31 cellular contexts compared by ENCODE assay signal in genomic region chr22:18980829-18981228, GRCh38. TPM values are rescaled to one million over a fixed set of nuclear protein-coding genes. Genes with fewer than 3 reads are reported as not detected.
"Had no signal": no experiment of that assay in that cellular context is flagged by ENCODE, and none has a peak within 500 bp of the region (broad histone marks: within the 10 kb centered on the region; RNA-seq: fewer than 3 reads in every experiment).

No MANE protein-coding gene starts in this region.

- H3K4me3 Mint-ChIP-seq: activated B cell treated with CpG ODN at 0.5 μM for 24 hours; activated CD4-positive, alpha-beta memory T cell treated with anti-CD3 and anti-CD28 coated beads for 36 hours; activated CD4-positive, alpha-beta T cell treated with anti-CD3 and anti-CD28 coated beads, Interleukin-2, amount 10 ng/mL, durations not matched to agents 24 days and 14 days; activated CD8-positive, alpha-beta memory T cell treated with anti-CD3 and anti-CD28 coated beads, Interleukin-2, amount 10 ng/mL, durations not matched to agents 7 days and 5 days; activated CD8-positive, alpha-beta T cell treated with anti-CD3 and anti-CD28 coated beads, Interleukin-2, amount 10 ng/mL, durations not matched to agents 7 days and 5 days; activated naive CD4-positive, alpha-beta T cell treated with anti-CD3 and anti-CD28 coated beads for 36 hours; activated naive CD4-positive, alpha-beta T cell treated with anti-CD3 and anti-CD28 coated beads, Interleukin-2, amount 50 U/mL, for 24 hours; activated naive CD8-positive, alpha-beta T cell treated with anti-CD3 and anti-CD28 coated beads for 36 hours; activated naive CD8-positive, alpha-beta T cell treated with anti-CD3 and anti-CD28 coated beads, Interleukin-2, amount 50 U/mL, for 24 hours; activated T-helper 1 cell treated with anti-CD3 and anti-CD28 coated beads, Interleukin-12 subunit alpha, Interleukin-12 subunit beta, Interleukin-2, Interleukin-4 antibody, amounts not matched to agents 30 ng/mL and 10 ng/mL and 1 ng/mL, durations not matched to agents 14 hours and 24 hours and 36 hours; T-helper 17 cell; T-helper 2 cell treated with Interferon-gamma antibody and Interleukin-4, amounts not matched to agents 5 μg/mL and 100 μg/mL, for 36 hours had no signal

- H3K4me1 ChIP-seq: colonic mucosa had no signal

- H3K27me3 ChIP-seq: adrenal gland, body of pancreas, colonic mucosa had no signal

- H3K9me3 Mint-ChIP-seq: activated CD4-positive, alpha-beta T cell treated with anti-CD3 and anti-CD28 coated beads, Interleukin-2, amount 10 ng/mL, durations not matched to agents 24 days and 14 days; activated naive CD4-positive, alpha-beta T cell treated with anti-CD3 and anti-CD28 coated beads, Interleukin-2, amount 50 U/mL, for 24 hours had no signal

- H3K27ac Mint-ChIP-seq: activated B cell treated with CpG ODN at 0.5 μM for 24 hours; activated CD4-positive, alpha-beta memory T cell treated with anti-CD3 and anti-CD28 coated beads for 36 hours; activated CD4-positive, alpha-beta T cell treated with anti-CD3 and anti-CD28 coated beads, Interleukin-2, amount 10 ng/mL, durations not matched to agents 24 days and 14 days; activated CD8-positive, alpha-beta memory T cell treated with anti-CD3 and anti-CD28 coated beads, Interleukin-2, amount 10 ng/mL, durations not matched to agents 7 days and 5 days; activated CD8-positive, alpha-beta T cell treated with anti-CD3 and anti-CD28 coated beads, Interleukin-2, amount 10 ng/mL, durations not matched to agents 7 days and 5 days; activated naive CD4-positive, alpha-beta T cell treated with anti-CD3 and anti-CD28 coated beads for 36 hours; activated naive CD4-positive, alpha-beta T cell treated with anti-CD3 and anti-CD28 coated beads, Interleukin-2, amount 50 U/mL, for 24 hours; activated naive CD8-positive, alpha-beta T cell treated with anti-CD3 and anti-CD28 coated beads for 36 hours; activated naive CD8-positive, alpha-beta T cell treated with anti-CD3 and anti-CD28 coated beads, Interleukin-2, amount 50 U/mL, for 24 hours; activated T-helper 1 cell treated with anti-CD3 and anti-CD28 coated beads, Interleukin-12 subunit alpha, Interleukin-12 subunit beta, Interleukin-2, Interleukin-4 antibody, amounts not matched to agents 30 ng/mL and 10 ng/mL and 1 ng/mL, durations not matched to agents 14 hours and 24 hours and 36 hours; activated T-helper 2 cell treated with anti-CD3 and anti-CD28 coated beads, Interferon-gamma antibody, Interleukin-2, Interleukin-4, amounts not matched to agents 10 μg/mL and 5 μg/mL and 100 μg/mL, durations not matched to agents 14 hours and 24 hours and 36 hours; T-helper 17 cell; T-helper 2 cell treated with Interferon-gamma antibody and Interleukin-4, amounts not matched to agents 5 μg/mL and 100 μg/mL, for 36 hours had no signal

- H3K27ac ChIP-seq: adrenal gland, body of pancreas, colonic mucosa, epithelial cell of prostate, WERI-Rb-1 had no signal

- H3K36me3 Mint-ChIP-seq: activated CD4-positive, alpha-beta memory T cell treated with anti-CD3 and anti-CD28 coated beads for 36 hours; activated CD8-positive, alpha-beta memory T cell treated with anti-CD3 and anti-CD28 coated beads, Interleukin-2, amount 10 ng/mL, durations not matched to agents 7 days and 5 days; activated naive CD4-positive, alpha-beta T cell treated with anti-CD3 and anti-CD28 coated beads, Interleukin-2, amount 50 U/mL, for 24 hours; activated naive CD8-positive, alpha-beta T cell treated with anti-CD3 and anti-CD28 coated beads for 36 hours had no signal

- H3K9me3 ChIP-seq: body of pancreas, colonic mucosa had no signal

- DNase-seq: activated B cell treated with CpG ODN at 0.5 μM for 24 hours; activated CD4-positive, alpha-beta memory T cell treated with anti-CD3 and anti-CD28 coated beads for 36 hours; activated CD4-positive, alpha-beta T cell treated with anti-CD3 and anti-CD28 coated beads, Interleukin-2, amount 10 ng/mL, durations not matched to agents 24 days and 14 days; activated CD8-positive, alpha-beta memory T cell treated with anti-CD3 and anti-CD28 coated beads, Interleukin-2, amount 10 ng/mL, durations not matched to agents 7 days and 5 days; activated CD8-positive, alpha-beta memory T cell treated with anti-CD3 and anti-CD28 coated beads, Interleukin-2, amount 50 U/mL, for 48 hours; activated CD8-positive, alpha-beta T cell treated with anti-CD3 and anti-CD28 coated beads, Interleukin-2, amount 10 ng/mL, durations not matched to agents 7 days and 5 days; activated naive CD4-positive, alpha-beta T cell treated with anti-CD3 and anti-CD28 coated beads for 36 hours; activated naive CD8-positive, alpha-beta T cell treated with anti-CD3 and anti-CD28 coated beads for 36 hours; activated naive CD8-positive, alpha-beta T cell treated with anti-CD3 and anti-CD28 coated beads, Interleukin-2, amount 50 U/mL, for 24 hours; activated T-cell treated with anti-CD3 and anti-CD28 coated beads, Interleukin-2, amount 50 U/mL, for 48 hours; amygdala; central memory CD4-positive, alpha-beta T cell; cerebellar nuclear complex; colonic mucosa; effector CD8-positive, alpha-beta T cell; foreskin fibroblast; T-helper 1 cell; T-helper 17 cell; T1000; WERI-Rb-1 had no signal

- H3K4me1 Mint-ChIP-seq: activated B cell treated with CpG ODN at 0.5 μM for 24 hours; activated CD4-positive, alpha-beta T cell treated with anti-CD3 and anti-CD28 coated beads, Interleukin-2, amount 10 ng/mL, durations not matched to agents 24 days and 14 days; activated CD8-positive, alpha-beta memory T cell treated with anti-CD3 and anti-CD28 coated beads, Interleukin-2, amount 10 ng/mL, durations not matched to agents 7 days and 5 days; activated naive CD4-positive, alpha-beta T cell treated with anti-CD3 and anti-CD28 coated beads, Interleukin-2, amount 50 U/mL, for 24 hours; activated naive CD8-positive, alpha-beta T cell treated with anti-CD3 and anti-CD28 coated beads for 36 hours; T-helper 17 cell had no signal

- H3K27me3 Mint-ChIP-seq: activated CD4-positive, alpha-beta memory T cell treated with anti-CD3 and anti-CD28 coated beads for 36 hours; activated CD4-positive, alpha-beta T cell treated with anti-CD3 and anti-CD28 coated beads, Interleukin-2, amount 10 ng/mL, durations not matched to agents 24 days and 14 days; activated CD8-positive, alpha-beta memory T cell treated with anti-CD3 and anti-CD28 coated beads, Interleukin-2, amount 10 ng/mL, durations not matched to agents 7 days and 5 days; activated naive CD8-positive, alpha-beta T cell treated with anti-CD3 and anti-CD28 coated beads for 36 hours; activated naive CD8-positive, alpha-beta T cell treated with anti-CD3 and anti-CD28 coated beads, Interleukin-2, amount 50 U/mL, for 24 hours had no signal

- ATAC-seq: activated CD4-positive, CD25-positive, alpha-beta regulatory T cell treated with anti-CD3 and anti-CD28 coated beads, Interleukin-2, amount 50 U/mL, for 24 hours; activated CD8-positive, alpha-beta memory T cell treated with anti-CD3 and anti-CD28 coated beads, Interleukin-2, amount 10 ng/mL, durations not matched to agents 7 days and 5 days; activated CD8-positive, alpha-beta T cell treated with anti-CD3 and anti-CD28 coated beads, Interleukin-2, amount 10 ng/mL, durations not matched to agents 7 days and 5 days; activated naive CD8-positive, alpha-beta T cell treated with anti-CD3 and anti-CD28 coated beads, Interleukin-2, amount 50 U/mL, for 24 hours; body of pancreas; esophagus mucosa; T-helper 17 cell had no signal

- H3K4me3 ChIP-seq: adrenal gland, body of pancreas, colonic mucosa had no signal

- H3K36me3 ChIP-seq: adrenal gland, colonic mucosa, WERI-Rb-1 had no signal

RNA-seq across cellular contexts. Expression of gene PRODH, which starts 44.7 kb away (rescaled TPM):
- total RNA-seq: activated B cell treated with CpG ODN at 0.5 μM for 24 hours; activated CD8-positive, alpha-beta T cell treated with anti-CD3 and anti-CD28 coated beads, Interleukin-2, amount 10 ng/mL, durations not matched to agents 7 days and 5 days; activated naive CD8-positive, alpha-beta T cell treated with anti-CD3 and anti-CD28 coated beads for 36 hours; dermis microvascular lymphatic vessel endothelial cell; endothelial cell of umbilical vein; T-helper 17 cell had no signal
- polyA plus RNA-seq: endothelial cell of umbilical vein had no signal
